Comparison of ENCODE assay signal across 7 cellular contexts in genomic region chr6:44217332-44218143, GRCh38. TPM values are rescaled to one million over a fixed set of nuclear protein-coding genes. Genes with fewer than 3 reads are reported as not detected.
DNase-seq lines count a peak whose midpoint lies in the region; ATAC-seq and TF ChIP-seq lines count a peak whose summit lies in the region.

No MANE protein-coding gene starts in this region.

- H2AFZ ChIP-seq in Loucy (ENCODE audit: low read length), result peak overlapping the region; percentile 47; the same call in 1 of the 2 replicates

- no peaks in the 10 kb centered on the region for H3K9me2 ChIP-seq in Loucy (replicated peaks; ENCODE audit: low read depth, low read length)

- intact Hi-C loops in lower lobe of right lung (cut with DNase I) (no loop called here), upper lobe of right lung (cut with DNase I) (no loop called here)

- no peaks in the 10 kb centered on the region for H3K27me3 ChIP-seq in Loucy (ENCODE audit: insufficient read depth, low read length, poor library complexity, severe bottlenecking)
- H3K27me3 ChIP-seq in lower lobe of right lung (ENCODE audit: low read depth), result no peaks in the 10 kb centered on the region
- H3K27me3 ChIP-seq in upper lobe of right lung, result no peaks in the 10 kb centered on the region

- H3K9me3 ChIP-seq in Loucy (ENCODE audit: insufficient read depth, low read depth, low read length) (no peaks in the 10 kb centered on the region), lower lobe of right lung (no peaks in the 10 kb centered on the region), upper lobe of right lung (no peaks in the 10 kb centered on the region)

- no peaks in the 10 kb centered on the region for H4K20me1 ChIP-seq in Loucy (ENCODE audit: insufficient read depth, low read length, poor library complexity, severe bottlenecking)

- H3K4me2 ChIP-seq in Loucy (ENCODE audit: low read depth, low read length, poor library complexity, severe bottlenecking), result no peak overlapping the region

- H3F3A ChIP-seq in Loucy (ENCODE audit: low read depth), result peaks cover 6% of the 10 kb centered on the region; the same call in 1 of the 2 replicates

- peak in 1 of 2 donors; percentile 16 for ATAC-seq in lower lobe of right lung
- ATAC-seq in upper lobe of right lung, result no peak

- H3K27ac ChIP-seq in lower lobe of right lung, result peak overlapping the region; percentile 80
- H3K27ac ChIP-seq in upper lobe of right lung, result peak overlapping the region; percentile 84

- H3K4me1 ChIP-seq in Loucy (ENCODE audit: insufficient read depth, low read length, poor library complexity, severe bottlenecking), result peaks cover 32% of the 10 kb centered on the region
- H3K4me1 ChIP-seq in lower lobe of right lung, result peaks cover 57% of the 10 kb centered on the region
- peaks cover 49% of the 10 kb centered on the region for H3K4me1 ChIP-seq in upper lobe of right lung

- no peak overlapping the region for H3K4me3 ChIP-seq in Loucy (ENCODE audit: low read length, poor library complexity, severe bottlenecking)
- no peak overlapping the region for H3K4me3 ChIP-seq in lower lobe of right lung
- H3K4me3 ChIP-seq in upper lobe of right lung, result no peak overlapping the region

- H3K36me3 ChIP-seq in Loucy (ENCODE audit: insufficient read depth, low read length), result no peaks in the 10 kb centered on the region
- no peaks in the 10 kb centered on the region for H3K36me3 ChIP-seq in lower lobe of right lung
- H3K36me3 ChIP-seq in upper lobe of right lung, result no peaks in the 10 kb centered on the region

- H3K9ac ChIP-seq in Loucy (ENCODE audit: low read depth, low read length, poor library complexity, severe bottlenecking), result no peak overlapping the region

- H3K79me2 ChIP-seq in Loucy (ENCODE audit: insufficient read depth, low read length), result no peaks in the 10 kb centered on the region

- DNase-seq in cerebellar cortex (ENCODE audit: low spot score) (peak; percentile 71), lower lobe of right lung (no peak), upper lobe of right lung (peak; percentile 75), foreskin melanocyte (no peak), NCI-H748 (lab: John Stamatoyannopoulos, UW; ENCODE audit: unreplicated experiment) (no peak), NCI-H187 treated with DMSO at 0.1 percent for 48 hours (lab: John Stamatoyannopoulos, UW) (no peak)

- TF ChIP-seq CTCF in Loucy (conservative IDR thresholded peaks at IDR 0.05; ENCODE audit: low read length) (no peak), lower lobe of right lung (IDR thresholded peaks at IDR 0.05) (no peak), upper lobe of right lung (IDR thresholded peaks at IDR 0.05) (no peak)

RNA-seq across cellular contexts. Expression of gene MYMX, which starts 0.8 kb away (rescaled TPM):
- total RNA-seq in lower lobe of right lung (not detected), upper lobe of right lung (0.52 TPM)

RNA-seq across cellular contexts. Expression of gene SLC29A1, which starts 5.9 kb away (rescaled TPM):
- total RNA-seq in lower lobe of right lung (36.2 TPM), upper lobe of right lung (59.8 TPM)

RNA-seq across cellular contexts. Expression of gene HSP90AB1, which starts 29.4 kb away (rescaled TPM):
- 680 TPM for total RNA-seq in lower lobe of right lung
- total RNA-seq in upper lobe of right lung, result 660 TPM

RNA-seq across cellular contexts. Expression of gene SLC35B2, which starts 39.8 kb away (rescaled TPM):
- total RNA-seq in lower lobe of right lung (23.8 TPM), upper lobe of right lung (32.3 TPM)

RNA-seq across cellular contexts. Expression of gene NFKBIE, which starts 47.8 kb away (rescaled TPM):
- total RNA-seq in lower lobe of right lung (10.4 TPM), upper lobe of right lung (7.1 TPM)

Comparison
In these comparisons a context has a peak if more than half of its experiments do, and no peak if none do; other contexts are left out.
1. DNase-seq: peak in cerebellar cortex (single experiment) and upper lobe of right lung (single experiment); none in lower lobe of right lung (single experiment), foreskin melanocyte (single experiment), NCI-H748 (single experiment) and NCI-H187 treated with DMSO at 0.1 percent for 48 hours (single experiment).